24 cellular contexts compared by ENCODE assay signal in genomic region chr6:20746024-20746423, GRCh38.
DNase-seq lines count a peak whose midpoint lies in the region; ATAC-seq, FAIRE-seq and TF ChIP-seq lines count a peak whose summit lies in the region.
"Had no signal": no experiment of that assay in that cellular context is flagged by ENCODE, and none has a peak within 500 bp of the region (broad histone marks: within the 10 kb centered on the region; RNA-seq: fewer than 3 reads in every experiment).

No MANE protein-coding gene starts in this region.

- peak; percentile 52 for DNase-seq in NCI-H2029 treated with DMSO at 0.1 percent for 48 hours (lab: John Stamatoyannopoulos, UW)
- peak; percentile 18 for DNase-seq in bronchial epithelial cell (ENCODE audit: low read depth)
- peak; percentile 41 for DNase-seq in retinal pigment epithelial cell (ENCODE audit: low read depth)
- DNase-seq in natural killer cell treated with Interleukin-12 subunit alpha and Interleukin-12 subunit beta and Interleukin-15 and Interleukin-18, amount 100 ng/mL, for 72 hours (ENCODE audit: low spot score): no peak
- no peak for DNase-seq in DMS114 treated with DMSO at 0.1 percent for 48 hours (lab: John Stamatoyannopoulos, UW; ENCODE audit: unreplicated experiment)
- DNase-seq: activated naive CD4-positive, alpha-beta T cell treated with Interleukin-2 at 50 U/mL for 16 hours; activated T-cell treated with anti-CD3 and anti-CD28 coated beads, Interleukin-2, amount 50 U/mL, for 4 hours; amygdala; dermis blood vessel endothelial cell; GF-D8; left ventricle myocardium superior; NCI-H1417 treated with DMSO at 0.1 percent for 48 hours; NCI-H524; nephron progenitor cell; posterior cingulate gyrus; SHP77; stimulated activated CD4-positive, alpha-beta T cell treated with anti-CD3 and anti-CD28 coated beads, Interleukin-2, amount 100 ng/mL, for 48 hours; stimulated activated naive B cell treated with anti-CD40 and anti-IgM and Interleukin-4, amounts not matched to agents 10 μg/mL and 1 μg/mL and 100 μg/mL, for 72 hours; T-cell had no signal

- H3K4me3 Mint-ChIP-seq in natural killer cell treated with Interleukin-12 subunit alpha and Interleukin-12 subunit beta and Interleukin-15 and Interleukin-18, amount 100 ng/mL, for 72 hours: no peak overlapping the region
- H3K4me3 Mint-ChIP-seq: activated T-cell treated with anti-CD3 and anti-CD28 coated beads, Interleukin-2, amount 50 U/mL, for 4 hours; nephron progenitor cell; stimulated activated naive B cell treated with anti-CD40 and anti-IgM and Interleukin-4, amounts not matched to agents 10 μg/mL and 1 μg/mL and 100 μg/mL, for 72 hours; T-cell had no signal

- peaks cover 0 to 3% of the 10 kb centered on the region in 2 donors for H3K27me3 Mint-ChIP-seq in natural killer cell treated with Interleukin-12 subunit alpha and Interleukin-12 subunit beta and Interleukin-15 and Interleukin-18, amount 100 ng/mL, for 72 hours
- H3K27me3 Mint-ChIP-seq: stimulated activated naive B cell treated with anti-CD40 and anti-IgM and Interleukin-4, amounts not matched to agents 10 μg/mL and 1 μg/mL and 100 μg/mL, for 72 hours; T-cell had no signal

- no peaks in the 10 kb centered on the region for H3K9me3 Mint-ChIP-seq in natural killer cell treated with Interleukin-12 subunit alpha and Interleukin-12 subunit beta and Interleukin-15 and Interleukin-18, amount 100 ng/mL, for 72 hours

- ATAC-seq in GM21390 (IDR thresholded peaks at IDR 0.05; ENCODE audit: unreplicated experiment) (peak; percentile 64), HG02571 (IDR thresholded peaks at IDR 0.05; ENCODE audit: unreplicated experiment) (no peak)
- ATAC-seq in natural killer cell treated with Interleukin-12 subunit alpha and Interleukin-12 subunit beta and Interleukin-15 and Interleukin-18, amount 100 ng/mL, for 72 hours: no peak
- ATAC-seq: activated T-cell treated with anti-CD3 and anti-CD28 coated beads, Interleukin-2, amount 50 U/mL, for 4 hours; left ventricle myocardium superior; stimulated activated naive B cell treated with anti-CD40 and anti-IgM and Interleukin-4, amounts not matched to agents 10 μg/mL and 1 μg/mL and 100 μg/mL, for 72 hours; T-cell had no signal

- H3K4me1 Mint-ChIP-seq in natural killer cell treated with Interleukin-12 subunit alpha and Interleukin-12 subunit beta and Interleukin-15 and Interleukin-18, amount 100 ng/mL, for 72 hours (ENCODE audit: low read depth in 2 of 2): peaks cover 18 to 26% of the 10 kb centered on the region in 2 donors
- H3K4me1 Mint-ChIP-seq: nephron progenitor cell had no signal

- H3K27ac Mint-ChIP-seq in natural killer cell treated with Interleukin-12 subunit alpha and Interleukin-12 subunit beta and Interleukin-15 and Interleukin-18, amount 100 ng/mL, for 72 hours: no peak overlapping the region
- H3K27ac Mint-ChIP-seq: nephron progenitor cell; stimulated activated naive B cell treated with anti-CD40 and anti-IgM and Interleukin-4, amounts not matched to agents 10 μg/mL and 1 μg/mL and 100 μg/mL, for 72 hours; T-cell had no signal

- H3K36me3 Mint-ChIP-seq in natural killer cell treated with Interleukin-12 subunit alpha and Interleukin-12 subunit beta and Interleukin-15 and Interleukin-18, amount 100 ng/mL, for 72 hours: peaks cover 11% of the 10 kb centered on the region

- H3K4me3 ChIP-seq in bronchial epithelial cell (ENCODE audit: low read depth, low read length): no peak overlapping the region
- H3K4me3 ChIP-seq in retinal pigment epithelial cell (ENCODE audit: low read length): no peak overlapping the region
- H3K4me3 ChIP-seq: cardiac muscle cell, skin epidermis, vagina had no signal

- FAIRE-seq in bronchial epithelial cell (lab: Jason Lieb, UNC): no peak

- TF ChIP-seq CTCF in bronchial epithelial cell (IDR thresholded peaks at IDR 0.05; ENCODE audit: insufficient read depth, low read length, severe bottlenecking): no peak
- TF ChIP-seq CTCF in retinal pigment epithelial cell (conservative IDR thresholded peaks at IDR 0.05; ENCODE audit: low read depth, low read length): no peak

- H3K36me3 ChIP-seq in bronchial epithelial cell (ENCODE audit: control insufficient read depth, insufficient read depth, low read length): no peaks in the 10 kb centered on the region
- H3K36me3 ChIP-seq: cardiac muscle cell, vagina had no signal

- H3K27me3 ChIP-seq in bronchial epithelial cell (ENCODE audit: control insufficient read depth, insufficient read depth, low read length): no peaks in the 10 kb centered on the region
- H3K27me3 ChIP-seq: cardiac muscle cell, vagina had no signal

Comparison
In these comparisons a context has a peak if more than half of its experiments do, and no peak if none do; other contexts are left out.
1. DNase-seq: peak in NCI-H2029 treated with DMSO at 0.1 percent for 48 hours (single experiment), bronchial epithelial cell (single experiment) and retinal pigment epithelial cell (single experiment); none in natural killer cell treated with Interleukin-12 subunit alpha and Interleukin-12 subunit beta and Interleukin-15 and Interleukin-18, amount 100 ng/mL, for 72 hours (single experiment) and DMS114 treated with DMSO at 0.1 percent for 48 hours (single experiment).